In the genomic region with DNA sequence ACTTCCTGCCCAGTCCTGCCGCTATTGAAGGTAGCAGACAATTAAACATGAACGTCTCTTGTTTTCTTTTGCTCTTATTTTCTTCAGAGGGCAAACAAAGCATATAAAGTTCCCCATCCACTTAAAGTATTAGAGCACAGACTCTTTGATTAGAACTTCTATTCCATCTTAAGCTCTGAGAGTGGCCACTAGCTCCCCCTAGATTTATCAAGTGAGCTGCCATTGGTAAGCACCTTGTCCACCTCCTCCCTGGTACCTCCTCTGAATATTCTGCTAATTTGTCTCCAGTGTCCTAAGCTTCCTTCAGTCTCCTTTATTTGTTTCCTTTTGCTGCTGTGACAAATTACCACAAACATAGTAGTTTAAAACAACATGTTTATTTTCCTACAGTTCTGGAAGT, we compare ENCODE assay signal across 18 cellular contexts.
DNase-seq lines count a peak whose midpoint lies in the region; ATAC-seq and TF ChIP-seq lines count a peak whose summit lies in the region.
"Had no signal": no experiment of that assay in that cellular context is flagged by ENCODE, and none has a peak within 500 bp of the region (broad histone marks: within the 10 kb centered on the region; RNA-seq: fewer than 3 reads in every experiment).

No MANE protein-coding gene starts in this region.

- no peaks in the 10 kb centered on the region for H3K27me3 Mint-ChIP-seq in GM23338 (ENCODE audit: insufficient read depth, low read depth, poor library complexity)
- H3K27me3 Mint-ChIP-seq: CD4-positive, CD25-positive, alpha-beta regulatory T cell had no signal

- H3K9me3 Mint-ChIP-seq in GM23338: peaks cover 16% of the 10 kb centered on the region

- no peak overlapping the region for H3K4me3 Mint-ChIP-seq in GM23338
- H3K4me3 Mint-ChIP-seq: CD4-positive, CD25-positive, alpha-beta regulatory T cell had no signal

- H3K27ac ChIP-seq in GM23338 (ENCODE audit: low read depth) (no peak overlapping the region), OCI-LY7 (ENCODE audit: low read depth, low read length, poor library complexity, severe bottlenecking) (no peak overlapping the region)
- H3K27ac ChIP-seq in effector memory CD4-positive, alpha-beta T cell (ENCODE audit: insufficient read depth, low read length, poor library complexity, severe bottlenecking): no peak overlapping the region
- H3K27ac ChIP-seq: GM23248, SJSA1 had no signal

- H3K4me1 Mint-ChIP-seq in GM23338: no peaks in the 10 kb centered on the region
- H3K4me1 Mint-ChIP-seq: CD4-positive, CD25-positive, alpha-beta regulatory T cell had no signal

- H3K36me3 ChIP-seq in GM23338 (ENCODE audit: insufficient read depth) (no peaks in the 10 kb centered on the region; the same call in 1 of the 2 replicates), OCI-LY7 (ENCODE audit: insufficient read depth, low read length) (no peaks in the 10 kb centered on the region)
- H3K36me3 ChIP-seq in effector memory CD4-positive, alpha-beta T cell (ENCODE audit: control insufficient read depth, insufficient read depth, low read length): no peaks in the 10 kb centered on the region
- H3K36me3 ChIP-seq: SJSA1 had no signal

- TF ChIP-seq CTCF in GM23338 (conservative IDR thresholded peaks at IDR 0.05; ENCODE audit: low read depth in 2 of 2) (peak; percentile 43 to 61), OCI-LY7 (conservative IDR thresholded peaks at IDR 0.05; ENCODE audit: low read length) (0 out of 2 replicates have a peak, but pooled peaks have one; percentile 12)

- H2AFZ ChIP-seq in GM23338 (no peak overlapping the region), OCI-LY7 (ENCODE audit: low read length) (no peak overlapping the region)
- H2AFZ ChIP-seq: GM23248 had no signal

- H3K79me2 ChIP-seq in GM23338 (replicated peaks; ENCODE audit: insufficient read depth) (no peaks in the 10 kb centered on the region), OCI-LY7 (ENCODE audit: insufficient read depth, low read depth, low read length) (no peaks in the 10 kb centered on the region)

- peak; percentile 40; the same call in 2 of the 3 replicates for ATAC-seq in GM23338

- POLR2A ChIA-PET in OCI-LY7 (lab: Charles Lee): no interaction called here

- CTCF ChIA-PET in OCI-LY7 (lab: Charles Lee; ENCODE audit: unreplicated experiment): no interaction called here

- BruUV-seq in OCI-LY7 (replicated peaks; lab: Mats Ljungman, UMichigan): no TSS peak

- H3K27me3 ChIP-seq in GM23338 (ENCODE audit: insufficient read depth): no peaks in the 10 kb centered on the region
- H3K27me3 ChIP-seq in effector memory CD4-positive, alpha-beta T cell (replicated peaks; ENCODE audit: control insufficient read depth, insufficient read depth, low read length, poor library complexity, severe bottlenecking): no peaks in the 10 kb centered on the region
- H3K27me3 ChIP-seq: SJSA1 had no signal

- no peaks in the 10 kb centered on the region for H3K9me2 ChIP-seq in GM23338 (ENCODE audit: insufficient read depth)
- H3K9me2 ChIP-seq in OCI-LY7 (ENCODE audit: insufficient read depth, low read length): no peaks in the 10 kb centered on the region

- no peaks in the 10 kb centered on the region for H3F3A ChIP-seq in GM23338 (replicated peaks; ENCODE audit: low read depth)

- H4K20me1 ChIP-seq in GM23338 (replicated peaks; ENCODE audit: insufficient read depth) (no peaks in the 10 kb centered on the region), OCI-LY7 (ENCODE audit: insufficient read depth, low read length) (no peaks in the 10 kb centered on the region)

- no peaks in the 10 kb centered on the region for H3K9me3 ChIP-seq in OCI-LY7 (ENCODE audit: low read length)
- H3K9me3 ChIP-seq in effector memory CD4-positive, alpha-beta T cell (ENCODE audit: control insufficient read depth, low read length): no peaks in the 10 kb centered on the region
- H3K9me3 ChIP-seq: Caco-2, SJSA1 had no signal

- DNase-seq in GM23338 (ENCODE audit: low spot score): peak; percentile 45
- DNase-seq in OCI-LY7 (ENCODE audit: low spot score): no peak
- DNase-seq in dermis blood vessel endothelial cell: peak; percentile 18
- DNase-seq in lung microvascular endothelial cell (ENCODE audit: low read depth in 2 of 2): peak; percentile 6 to 9
- no peak for DNase-seq in hypothalamus (lab: John Stamatoyannopoulos, UW)
- DNase-seq in stimulated activated CD4-positive, alpha-beta T cell treated with anti-CD3 and anti-CD28 coated beads, Interleukin-4, amount 100 ng/mL, for 24 hours: no peak
- no peak for DNase-seq in superior temporal gyrus (ENCODE audit: extremely low spot score)
- DNase-seq in effector memory CD4-positive, alpha-beta T cell: no peak
- DNase-seq: Caco-2; CD4-positive, CD25-positive, alpha-beta regulatory T cell; EL; GM23248; NCI-H187; NCI-H345; NCI-H526; NK-92 treated with Interleukin-12 subunit alpha and Interleukin-12 subunit beta, amount 100 ng/mL, for 24 hours; SW 1271 had no signal

- H3K4me1 ChIP-seq in GM23338 (ENCODE audit: insufficient read depth) (no peaks in the 10 kb centered on the region), OCI-LY7 (ENCODE audit: insufficient read depth, low read length, poor library complexity, severe bottlenecking) (no peaks in the 10 kb centered on the region)
- H3K4me1 ChIP-seq in effector memory CD4-positive, alpha-beta T cell (ENCODE audit: control insufficient read depth, insufficient read depth, low read length, poor library complexity, severe bottlenecking): no peaks in the 10 kb centered on the region
- H3K4me1 ChIP-seq: Caco-2, SJSA1 had no signal

- H3K4me3 ChIP-seq in GM23338: no peak overlapping the region
- no peak overlapping the region for H3K4me3 ChIP-seq in OCI-LY7 (ENCODE audit: low read depth, low read length, poor library complexity, severe bottlenecking)
- H3K4me3 ChIP-seq in effector memory CD4-positive, alpha-beta T cell (ENCODE audit: insufficient read depth, low read depth, low read length, poor library complexity, severe bottlenecking): no peak overlapping the region
- H3K4me3 ChIP-seq: GM23248, SJSA1 had no signal

- intact Hi-C loops in OCI-LY7 (cut with micrococcal nuclease; ENCODE audit: unreplicated experiment): no loop called here

- H3K27ac Mint-ChIP-seq in GM23338: no peak overlapping the region
- H3K27ac Mint-ChIP-seq: CD4-positive, CD25-positive, alpha-beta regulatory T cell had no signal

- H3K4me2 ChIP-seq in GM23338 (no peak overlapping the region), OCI-LY7 (ENCODE audit: low read length) (no peak overlapping the region)

- H3K36me3 Mint-ChIP-seq in GM23338 (ENCODE audit: low read depth): peaks cover 9% of the 10 kb centered on the region
- H3K36me3 Mint-ChIP-seq: CD4-positive, CD25-positive, alpha-beta regulatory T cell had no signal

TF ChIP-seq in GM23338, 12 proteins besides CTCF, POLR2A, EP300 and RAD21 (continues in another document):
- TF ChIP-seq ZNF331 (CRISPR knock-in tag; IDR thresholded peaks at IDR 0.05; ENCODE audit: low read depth): no peak
- TF ChIP-seq EZH2 (IDR thresholded peaks at IDR 0.05; ENCODE audit: low read depth, unreplicated experiment): no peak
- TF ChIP-seq POLR2AphosphoS5 (IDR thresholded peaks at IDR 0.05; ENCODE audit: low read depth): no peak
- TF ChIP-seq JUNB (IDR thresholded peaks at IDR 0.05; ENCODE audit: unreplicated experiment): no peak
- no peak for TF ChIP-seq CREB1 (CRISPR knock-in tag; IDR thresholded peaks at IDR 0.05; ENCODE audit: low read depth)

Comparison
In these comparisons a context has a peak if more than half of its experiments do, and no peak if none do; other contexts are left out.
1. DNase-seq: peak in GM23338 (single experiment), dermis blood vessel endothelial cell (single experiment) and lung microvascular endothelial cell (2 of 2); none in OCI-LY7 (single experiment), hypothalamus (0 of 51), stimulated activated CD4-positive, alpha-beta T cell treated with anti-CD3 and anti-CD28 coated beads, Interleukin-4, amount 100 ng/mL, for 24 hours (single experiment), superior temporal gyrus (single experiment) and effector memory CD4-positive, alpha-beta T cell (0 of 3).